ENCODE assay signal across 8 cellular contexts in the genomic region with DNA sequence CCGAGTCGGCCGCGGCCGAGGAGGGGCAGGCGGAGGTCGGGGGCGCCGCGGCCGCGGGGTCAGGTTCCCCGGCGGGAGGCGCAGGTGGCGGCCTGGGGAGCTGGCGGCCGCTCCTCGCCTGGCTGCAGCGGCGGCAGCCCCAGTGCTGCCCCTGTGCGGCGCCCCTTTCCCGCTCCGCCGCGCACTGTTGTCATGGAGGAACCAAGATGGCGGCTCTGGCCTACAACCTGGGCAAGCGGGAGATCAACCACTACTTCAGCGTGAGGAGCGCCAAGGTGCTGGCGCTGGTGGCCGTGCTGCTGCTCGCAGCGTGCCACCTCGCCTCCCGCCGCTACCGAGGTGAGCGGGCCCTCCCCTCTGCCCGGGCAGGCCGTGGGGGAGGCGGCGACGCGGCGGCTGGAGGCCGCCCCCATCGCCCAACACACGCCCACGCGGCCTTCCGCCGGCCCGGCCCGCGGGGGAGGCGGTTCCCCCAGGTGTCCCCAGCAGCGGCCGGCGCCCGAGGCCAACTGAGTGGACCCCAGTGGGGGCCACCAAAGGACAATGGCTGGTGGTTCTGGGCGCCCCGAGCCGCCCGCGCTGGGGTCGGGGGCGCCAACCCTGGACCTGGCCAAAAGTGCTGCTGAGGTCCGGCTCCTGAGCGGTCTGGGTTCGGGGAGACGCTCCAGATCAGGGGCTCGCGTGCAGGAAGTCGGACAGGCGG. TPM values are rescaled to one million over a fixed set of nuclear protein-coding genes. Genes with fewer than 3 reads are reported as not detected.
DNase-seq lines count a peak whose midpoint lies in the region; ATAC-seq and TF ChIP-seq lines count a peak whose summit lies in the region.

No MANE protein-coding gene starts in this region.

- H3K4me1 ChIP-seq in BE2C (peaks cover 4% of the 10 kb centered on the region; the same call in 1 of the 2 replicates), liver (ENCODE audit: control insufficient read depth in 4 of 4, insufficient read depth in 4 of 4, low read length in 3 of 4) (peaks cover 3 to 12% (median 6%) of the 10 kb centered on the region in 4 donors)

- WGBS in liver: under 1% methylated on average over 77 of the region's 77 CpGs

- TF ChIP-seq CTCF in BE2C (IDR thresholded peaks at IDR 0.05; ENCODE audit: low read depth, low read length): peak; percentile 33; the same call in 1 of the 2 replicates
- TF ChIP-seq CTCF in liver (IDR thresholded peaks at IDR 0.05; ENCODE audit: low read depth, low read length, missing input control): no peak

- peak overlapping the region; percentile 63 to 64 for H3K9ac ChIP-seq in liver (ENCODE audit: low read depth in 1 of 2, low read length in 2 of 2)

- no peaks in the 10 kb centered on the region for H3K27me3 ChIP-seq in BE2C
- no peaks in the 10 kb centered on the region for H3K27me3 ChIP-seq in liver (ENCODE audit: control insufficient read depth in 4 of 4, insufficient read depth in 4 of 4, low read length in 3 of 4)

- peak overlapping the region; percentile 90 to 93 for H3K27ac ChIP-seq in liver (ENCODE audit: low read depth in 1 of 2, low read length in 2 of 2)

- ATAC-seq in GM19025 (IDR thresholded peaks at IDR 0.05; ENCODE audit: low read depth, unreplicated experiment) (peak; percentile 74), HG03175 (IDR thresholded peaks at IDR 0.05; ENCODE audit: unreplicated experiment) (peak; percentile 75)

- DNase-seq in BE2C (peak; percentile 77), NCI-H345 (lab: John Stamatoyannopoulos, UW) (peak; percentile 69), dedifferentiated amniotic fluid mesenchymal stem cell (ENCODE audit: extremely low spot score) (peak; percentile 38)
- DNase-seq in activated CD4-positive, alpha-beta T cell treated with anti-CD3 and anti-CD28 coated beads for 48 hours: peak; percentile 73
- peak; percentile 49 to 60 for DNase-seq in stimulated activated CD4-positive, alpha-beta T cell treated with anti-CD3 and anti-CD28 coated beads, Interleukin-4, amount 100 ng/mL, for 4 hours

- H3K36me3 ChIP-seq in BE2C: no peaks in the 10 kb centered on the region
- no peaks in the 10 kb centered on the region for H3K36me3 ChIP-seq in liver (ENCODE audit: control insufficient read depth in 4 of 4, insufficient read depth in 3 of 4, low read depth in 1 of 4, low read length in 3 of 4)

- no peak for TF ChIP-seq RAD21 in liver (IDR thresholded peaks at IDR 0.05)

- H3K4me3 ChIP-seq in BE2C (ENCODE audit: low read depth, low read length) (peak overlapping the region; percentile 79), liver (ENCODE audit: low read depth in 1 of 3, low read length in 3 of 3) (peak overlapping the region; percentile 93 to 98 (median 94))

- no peaks in the 10 kb centered on the region for H3K9me3 ChIP-seq in BE2C
- no peaks in the 10 kb centered on the region for H3K9me3 ChIP-seq in liver (ENCODE audit: control insufficient read depth in 4 of 4, low read length in 3 of 4)

TF ChIP-seq in liver, 16 proteins besides CTCF, POLR2A, EP300 and RAD21:
- no peak for TF ChIP-seq RXRA (IDR thresholded peaks at IDR 0.05)
- TF ChIP-seq FOXA2 (IDR thresholded peaks at IDR 0.05): no peak
- TF ChIP-seq SP1 (IDR thresholded peaks at IDR 0.05): no peak
- peak; percentile 55 to 76 for TF ChIP-seq EGR1 (IDR thresholded peaks at IDR 0.05; ENCODE audit: low read depth in 2 of 2)
- TF ChIP-seq, protein P1, sequence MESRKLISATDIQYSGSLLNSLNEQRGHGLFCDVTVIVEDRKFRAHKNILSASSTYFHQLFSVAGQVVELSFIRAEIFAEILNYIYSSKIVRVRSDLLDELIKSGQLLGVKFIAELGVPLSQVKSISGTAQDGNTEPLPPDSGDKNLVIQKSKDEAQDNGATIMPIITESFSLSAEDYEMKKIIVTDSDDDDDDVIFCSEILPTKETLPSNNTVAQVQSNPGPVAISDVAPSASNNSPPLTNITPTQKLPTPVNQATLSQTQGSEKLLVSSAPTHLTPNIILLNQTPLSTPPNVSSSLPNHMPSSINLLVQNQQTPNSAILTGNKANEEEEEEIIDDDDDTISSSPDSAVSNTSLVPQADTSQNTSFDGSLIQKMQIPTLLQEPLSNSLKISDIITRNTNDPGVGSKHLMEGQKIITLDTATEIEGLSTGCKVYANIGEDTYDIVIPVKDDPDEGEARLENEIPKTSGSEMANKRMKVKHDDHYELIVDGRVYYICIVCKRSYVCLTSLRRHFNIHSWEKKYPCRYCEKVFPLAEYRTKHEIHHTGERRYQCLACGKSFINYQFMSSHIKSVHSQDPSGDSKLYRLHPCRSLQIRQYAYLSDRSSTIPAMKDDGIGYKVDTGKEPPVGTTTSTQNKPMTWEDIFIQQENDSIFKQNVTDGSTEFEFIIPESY (IDR thresholded peaks at IDR 0.05): no peak
- TF ChIP-seq NR2F2 (IDR thresholded peaks at IDR 0.05): no peak
- peak; percentile 92 for TF ChIP-seq YY1 (IDR thresholded peaks at IDR 0.05)
- TF ChIP-seq, protein P2, sequence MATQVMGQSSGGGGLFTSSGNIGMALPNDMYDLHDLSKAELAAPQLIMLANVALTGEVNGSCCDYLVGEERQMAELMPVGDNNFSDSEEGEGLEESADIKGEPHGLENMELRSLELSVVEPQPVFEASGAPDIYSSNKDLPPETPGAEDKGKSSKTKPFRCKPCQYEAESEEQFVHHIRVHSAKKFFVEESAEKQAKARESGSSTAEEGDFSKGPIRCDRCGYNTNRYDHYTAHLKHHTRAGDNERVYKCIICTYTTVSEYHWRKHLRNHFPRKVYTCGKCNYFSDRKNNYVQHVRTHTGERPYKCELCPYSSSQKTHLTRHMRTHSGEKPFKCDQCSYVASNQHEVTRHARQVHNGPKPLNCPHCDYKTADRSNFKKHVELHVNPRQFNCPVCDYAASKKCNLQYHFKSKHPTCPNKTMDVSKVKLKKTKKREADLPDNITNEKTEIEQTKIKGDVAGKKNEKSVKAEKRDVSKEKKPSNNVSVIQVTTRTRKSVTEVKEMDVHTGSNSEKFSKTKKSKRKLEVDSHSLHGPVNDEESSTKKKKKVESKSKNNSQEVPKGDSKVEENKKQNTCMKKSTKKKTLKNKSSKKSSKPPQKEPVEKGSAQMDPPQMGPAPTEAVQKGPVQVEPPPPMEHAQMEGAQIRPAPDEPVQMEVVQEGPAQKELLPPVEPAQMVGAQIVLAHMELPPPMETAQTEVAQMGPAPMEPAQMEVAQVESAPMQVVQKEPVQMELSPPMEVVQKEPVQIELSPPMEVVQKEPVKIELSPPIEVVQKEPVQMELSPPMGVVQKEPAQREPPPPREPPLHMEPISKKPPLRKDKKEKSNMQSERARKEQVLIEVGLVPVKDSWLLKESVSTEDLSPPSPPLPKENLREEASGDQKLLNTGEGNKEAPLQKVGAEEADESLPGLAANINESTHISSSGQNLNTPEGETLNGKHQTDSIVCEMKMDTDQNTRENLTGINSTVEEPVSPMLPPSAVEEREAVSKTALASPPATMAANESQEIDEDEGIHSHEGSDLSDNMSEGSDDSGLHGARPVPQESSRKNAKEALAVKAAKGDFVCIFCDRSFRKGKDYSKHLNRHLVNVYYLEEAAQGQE (IDR thresholded peaks at IDR 0.05): no peak
- TF ChIP-seq, protein P3, sequence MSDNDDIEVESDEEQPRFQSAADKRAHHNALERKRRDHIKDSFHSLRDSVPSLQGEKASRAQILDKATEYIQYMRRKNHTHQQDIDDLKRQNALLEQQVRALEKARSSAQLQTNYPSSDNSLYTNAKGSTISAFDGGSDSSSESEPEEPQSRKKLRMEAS (IDR thresholded peaks at IDR 0.05): no peak
- TF ChIP-seq HNF4G (IDR thresholded peaks at IDR 0.05): no peak
- TF ChIP-seq, protein P4, sequence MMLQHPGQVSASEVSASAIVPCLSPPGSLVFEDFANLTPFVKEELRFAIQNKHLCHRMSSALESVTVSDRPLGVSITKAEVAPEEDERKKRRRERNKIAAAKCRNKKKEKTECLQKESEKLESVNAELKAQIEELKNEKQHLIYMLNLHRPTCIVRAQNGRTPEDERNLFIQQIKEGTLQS (IDR thresholded peaks at IDR 0.05): no peak
- TF ChIP-seq TAF1 (conservative IDR thresholded peaks at IDR 0.05): no peak
- TF ChIP-seq JUND (IDR thresholded peaks at IDR 0.05): no peak
TF ChIP-seq in liver: peak in this region for 2.

RNA-seq across cellular contexts. Expression of a gene that starts 0.4 kb away (rescaled TPM):
- polyA plus RNA-seq in BE2C (2012; ENCODE audit: insufficient read depth, insufficient read length, low read depth): 38.5 TPM
- total RNA-seq in liver: 10 to 100 TPM; 11.1 to 14.1 TPM
- 1 to 10 TPM; 3.8 to 5.1 TPM for polyA plus RNA-seq in liver

Comparison
In these comparisons a context has a peak if more than half of its experiments do, and no peak if none do; other contexts are left out.
1. Peak in every context shown above with its lines: DNase-seq, ATAC-seq, H3K4me3 ChIP-seq and H3K27ac ChIP-seq.